Comparison of ENCODE assay signal across 17 cellular contexts in genomic region chr9:136429683-136430590, GRCh38.
"Had no signal": no experiment of that assay in that cellular context is flagged by ENCODE, and none has a peak within 500 bp of the region (broad histone marks: within the 10 kb centered on the region; RNA-seq: fewer than 3 reads in every experiment).

No MANE protein-coding gene starts in this region.

- H3K36me3 Mint-ChIP-seq: natural killer cell treated with Interleukin-12 subunit alpha and Interleukin-12 subunit beta and Interleukin-15 and Interleukin-18, amount 100 ng/mL, for 72 hours had no signal

- H3K4me3 ChIP-seq: cardiac muscle cell, gastrocnemius medialis, psoas muscle, testis had no signal

- H3K4me3 Mint-ChIP-seq: activated CD4-positive, alpha-beta memory T cell treated with anti-CD3 and anti-CD28 coated beads, Interleukin-2, amount 10 ng/mL, durations not matched to agents 7 days and 5 days; activated CD4-positive, alpha-beta T cell treated with anti-CD3 and anti-CD28 coated beads for 36 hours; natural killer cell treated with Interleukin-12 subunit alpha and Interleukin-12 subunit beta and Interleukin-15 and Interleukin-18, amount 100 ng/mL, for 72 hours; stimulated activated naive CD8-positive, alpha-beta T cell treated with anti-CD3 and anti-CD28 coated beads, Interleukin-15, amount 100 ng/mL, for 72 hours; T-cell had no signal

- H3K4me1 Mint-ChIP-seq: activated CD4-positive, alpha-beta memory T cell treated with anti-CD3 and anti-CD28 coated beads, Interleukin-2, amount 10 ng/mL, durations not matched to agents 7 days and 5 days; activated CD4-positive, alpha-beta T cell treated with anti-CD3 and anti-CD28 coated beads for 36 hours; T-cell had no signal

- H3K4me1 ChIP-seq: gastrocnemius medialis, psoas muscle, testis had no signal

- H3K9me3 ChIP-seq: gastrocnemius medialis, psoas muscle, testis had no signal

- ATAC-seq: activated CD4-positive, alpha-beta T cell treated with anti-CD3 and anti-CD28 coated beads for 36 hours; gastrocnemius medialis; stimulated activated naive CD8-positive, alpha-beta T cell treated with anti-CD3 and anti-CD28 coated beads, Interleukin-15, amount 100 ng/mL, for 72 hours; T-cell had no signal

- DNase-seq: activated CD4-positive, alpha-beta memory T cell treated with anti-CD3 and anti-CD28 coated beads, Interleukin-2, amount 10 ng/mL, durations not matched to agents 7 days and 5 days; activated CD4-positive, alpha-beta T cell treated with anti-CD3 and anti-CD28 coated beads for 36 hours; cortex of kidney; effector CD8-positive, alpha-beta T cell; gastrocnemius medialis; hypothalamus; occipital lobe; psoas muscle; stimulated activated CD4-positive, alpha-beta T cell treated with anti-CD3 and anti-CD28 coated beads, Interleukin-4, amount 100 ng/mL, for 1 hour; stimulated activated CD8-positive, alpha-beta memory T cell treated with anti-CD3 and anti-CD28 coated beads, Interleukin-4, amount 100 ng/mL, for 48 hours; stimulated activated naive CD8-positive, alpha-beta T cell treated with anti-CD3 and anti-CD28 coated beads, Interleukin-15, amount 100 ng/mL, for 72 hours; T-cell; T1000; testis had no signal

- H3K27ac Mint-ChIP-seq: activated CD4-positive, alpha-beta memory T cell treated with anti-CD3 and anti-CD28 coated beads, Interleukin-2, amount 10 ng/mL, durations not matched to agents 7 days and 5 days; activated CD4-positive, alpha-beta T cell treated with anti-CD3 and anti-CD28 coated beads for 36 hours; natural killer cell treated with Interleukin-12 subunit alpha and Interleukin-12 subunit beta and Interleukin-15 and Interleukin-18, amount 100 ng/mL, for 72 hours; stimulated activated naive CD8-positive, alpha-beta T cell treated with anti-CD3 and anti-CD28 coated beads, Interleukin-15, amount 100 ng/mL, for 72 hours; T-cell had no signal

- H3K27ac ChIP-seq: cardiac muscle cell, epithelial cell of prostate, gastrocnemius medialis, psoas muscle, testis had no signal

- H3K27me3 ChIP-seq: cardiac muscle cell, gastrocnemius medialis, testis had no signal

- H3K9me3 Mint-ChIP-seq: activated CD4-positive, alpha-beta memory T cell treated with anti-CD3 and anti-CD28 coated beads, Interleukin-2, amount 10 ng/mL, durations not matched to agents 7 days and 5 days; natural killer cell treated with Interleukin-12 subunit alpha and Interleukin-12 subunit beta and Interleukin-15 and Interleukin-18, amount 100 ng/mL, for 72 hours; stimulated activated naive CD8-positive, alpha-beta T cell treated with anti-CD3 and anti-CD28 coated beads, Interleukin-15, amount 100 ng/mL, for 72 hours; T-cell had no signal
